ENCODE assay signal across 18 cellular contexts in the genomic region with DNA sequence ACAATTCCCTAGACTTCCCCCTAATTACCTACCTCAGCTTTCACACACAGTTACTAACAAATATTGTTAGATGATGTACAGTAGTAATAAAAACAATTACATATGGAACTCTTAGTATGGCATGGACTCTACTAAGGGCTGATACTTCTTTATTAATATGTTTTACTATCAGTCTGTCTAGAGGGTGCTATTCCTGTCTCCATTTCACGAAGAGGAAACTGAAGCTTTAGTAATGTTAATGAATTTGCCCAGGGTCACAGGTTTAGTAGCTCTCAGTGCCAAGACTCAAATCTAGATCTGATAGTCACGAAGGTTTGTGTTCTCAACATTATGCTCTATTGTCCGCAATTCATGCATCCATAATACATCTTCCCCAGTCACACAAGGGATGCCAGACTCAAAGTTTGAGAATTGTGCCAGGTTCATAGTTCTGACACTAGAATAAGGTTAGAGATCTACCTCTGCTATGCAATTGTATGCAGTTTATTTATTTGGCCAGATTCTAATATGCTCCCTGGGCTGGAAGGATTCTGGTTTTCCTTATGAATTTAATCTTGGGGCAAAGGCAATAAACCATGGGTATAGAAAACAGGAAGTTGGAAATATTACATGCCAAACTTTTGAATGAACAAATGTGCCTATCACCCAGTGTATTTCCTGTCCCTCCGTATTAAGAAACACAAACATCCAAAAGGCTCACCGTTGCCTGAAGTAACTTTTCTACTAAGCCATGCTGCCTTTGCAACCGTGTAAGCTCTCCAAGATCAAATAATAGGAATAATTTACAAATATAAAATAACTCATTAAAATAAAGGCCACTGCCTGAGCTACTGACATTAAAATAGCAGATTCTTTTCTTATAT.
A peak's percentile ranks its signal among the peaks of the same experiment; 100 is the strongest.
DNase-seq lines count a peak whose midpoint lies in the region; ATAC-seq, FAIRE-seq and TF ChIP-seq lines count a peak whose summit lies in the region.
"Had no signal": no experiment of that assay in that cellular context is flagged by ENCODE, and none has a peak within 500 bp of the region (broad histone marks: within the 10 kb centered on the region; RNA-seq: fewer than 3 reads in every experiment).

No MANE protein-coding gene starts in this region.

- FAIRE-seq in endothelial cell of umbilical vein (lab: Jason Lieb, UNC), result peak; percentile 89
- FAIRE-seq: HTR-8/SVneo had no signal

- H3K4me1 ChIP-seq in CD4-positive, CD25-positive, alpha-beta regulatory T cell (ENCODE audit: control insufficient read depth, insufficient read depth, low read length, poor library complexity, severe bottlenecking), result peaks cover 40% of the 10 kb centered on the region
- H3K4me1 ChIP-seq in endothelial cell of umbilical vein (ENCODE audit: control insufficient read depth, extremely low read depth, insufficient read depth, low read length), result peaks cover 15% of the 10 kb centered on the region
- H3K4me1 ChIP-seq: lower lobe of right lung had no signal

- H3K9me3 Mint-ChIP-seq in CD4-positive, CD25-positive, alpha-beta regulatory T cell, result peaks cover 0 to 6% (median 0%) of the 10 kb centered on the region in 7 donors

- no peaks in the 10 kb centered on the region for H3K79me2 ChIP-seq in endothelial cell of umbilical vein (ENCODE audit: control insufficient read depth, insufficient read depth, low read length)

- BruUV-seq in endothelial cell of umbilical vein (replicated peaks; lab: Mats Ljungman, UMichigan), result no TSS peak

- H3K4me2 ChIP-seq in endothelial cell of umbilical vein (ENCODE audit: insufficient read depth, low read length), result peak overlapping the region; percentile 68

- H3K27ac Mint-ChIP-seq in CD4-positive, CD25-positive, alpha-beta regulatory T cell, result peak overlapping the region; percentile 18 to 77 (median 77)

- TF ChIP-seq POLR2A in endothelial cell of umbilical vein (IDR thresholded peaks at IDR 0.05; ENCODE audit: low read depth, low read length), result no peak

- H3K36me3 Mint-ChIP-seq in CD4-positive, CD25-positive, alpha-beta regulatory T cell, result peaks cover 21% of the 10 kb centered on the region

- H3K9me1 ChIP-seq in endothelial cell of umbilical vein (replicated peaks; ENCODE audit: control insufficient read depth, extremely low read depth, insufficient read depth, low read length), result no peaks in the 10 kb centered on the region

- peak overlapping the region; percentile 46 for H3K4me3 ChIP-seq in CD4-positive, CD25-positive, alpha-beta regulatory T cell (ENCODE audit: low read depth, low read length)
- H3K4me3 ChIP-seq in WERI-Rb-1 (ENCODE audit: low read depth, low read length), result no peak overlapping the region
- no peak overlapping the region for H3K4me3 ChIP-seq in endothelial cell of umbilical vein (replicated peaks in 1 of 3; ENCODE audit: insufficient read depth in 1 of 3, low read depth in 1 of 3, low read length in 3 of 3)
- H3K4me3 ChIP-seq: lower lobe of right lung, Peyer's patch, tibial artery had no signal

- peak overlapping the region; percentile 44 to 58 (median 51) for H3K4me3 Mint-ChIP-seq in CD4-positive, CD25-positive, alpha-beta regulatory T cell

- no peak overlapping the region for H2AFZ ChIP-seq in endothelial cell of umbilical vein (ENCODE audit: low read depth, low read length)

- H3K27me3 ChIP-seq in CD4-positive, CD25-positive, alpha-beta regulatory T cell (ENCODE audit: control insufficient read depth, insufficient read depth, low read length), result no peaks in the 10 kb centered on the region
- H3K27me3 ChIP-seq in WERI-Rb-1 (ENCODE audit: insufficient read depth, low read depth, severe bottlenecking) (no peaks in the 10 kb centered on the region), endothelial cell of umbilical vein (ENCODE audit: control insufficient read depth in 2 of 2, insufficient read depth in 2 of 2, low read length in 2 of 2) (no peaks in the 10 kb centered on the region)
- H3K27me3 ChIP-seq: gastrocnemius medialis, Peyer's patch, tibial artery had no signal

- H3K27ac ChIP-seq in CD4-positive, CD25-positive, alpha-beta regulatory T cell (ENCODE audit: insufficient read depth, low read length, poor library complexity, severe bottlenecking), result peak overlapping the region; percentile 17
- peak overlapping the region; percentile 9; the same call in 1 of the 2 replicates for H3K27ac ChIP-seq in WERI-Rb-1
- no peak overlapping the region for H3K27ac ChIP-seq in endothelial cell of umbilical vein (ENCODE audit: insufficient read depth, low read depth, low read length)
- H3K27ac ChIP-seq: gastrocnemius medialis, lower lobe of right lung, Peyer's patch, tibial artery had no signal

- ATAC-seq in CD4-positive, CD25-positive, alpha-beta regulatory T cell (ENCODE audit: low read depth in 2 of 2), result peak in 1 of 2 donors; percentile 38
- ATAC-seq in HG02678 (IDR thresholded peaks at IDR 0.05; ENCODE audit: unreplicated experiment), result no peak
- ATAC-seq: gastrocnemius medialis, lower lobe of right lung had no signal

- no peaks in the 10 kb centered on the region for H3K9me3 ChIP-seq in CD4-positive, CD25-positive, alpha-beta regulatory T cell (ENCODE audit: control insufficient read depth in 2 of 2, low read length in 2 of 2)
- H3K9me3 ChIP-seq in WERI-Rb-1 (ENCODE audit: severe bottlenecking) (peaks cover 6% of the 10 kb centered on the region), endothelial cell of umbilical vein (replicated peaks; ENCODE audit: control insufficient read depth, insufficient read depth, low read length) (no peaks in the 10 kb centered on the region)
- H3K9me3 ChIP-seq: gastrocnemius medialis, Peyer's patch, tibial artery had no signal

- POLR2A ChIA-PET in endothelial cell of umbilical vein (lab: Charles Lee), result no interaction called here

- CTCF ChIA-PET in endothelial cell of umbilical vein (lab: Charles Lee), result interaction anchor here (1.1 to 2.2 kb wide), 6 partner anchors 13 to 357 kb away, joined by 3 to 8 read pairs (median 5); no protein-coding TSS in a partner anchor

- H3K36me3 ChIP-seq in CD4-positive, CD25-positive, alpha-beta regulatory T cell (ENCODE audit: control insufficient read depth, insufficient read depth, low read length), result peaks cover 2% of the 10 kb centered on the region
- H3K36me3 ChIP-seq in WERI-Rb-1 (no peaks in the 10 kb centered on the region), endothelial cell of umbilical vein (ENCODE audit: control insufficient read depth in 2 of 2, extremely low read depth in 1 of 2, insufficient read depth in 2 of 2, low read length in 2 of 2) (no peaks in the 10 kb centered on the region)
- H3K36me3 ChIP-seq: gastrocnemius medialis, lower lobe of right lung, Peyer's patch, tibial artery had no signal

- H3K27me3 Mint-ChIP-seq in CD4-positive, CD25-positive, alpha-beta regulatory T cell, result no peaks in the 10 kb centered on the region

- H3K4me1 Mint-ChIP-seq in CD4-positive, CD25-positive, alpha-beta regulatory T cell, result peaks cover 61 to 81% (median 65%) of the 10 kb centered on the region in 4 donors

- no peak overlapping the region for H3K9ac ChIP-seq in endothelial cell of umbilical vein (replicated peaks; ENCODE audit: extremely low read depth, insufficient read depth, low read length)

- dilution Hi-C loops in endothelial cell of umbilical vein (cut with MboI; ENCODE audit: extremely low pct_ligation_motif_present, low sequenced_read_pairs), result no loop called here

- no peak for TF ChIP-seq CTCF in WERI-Rb-1 (IDR thresholded peaks at IDR 0.05; ENCODE audit: low read depth, low read length)
- TF ChIP-seq CTCF in endothelial cell of umbilical vein (IDR thresholded peaks at IDR 0.05; ENCODE audit: extremely low read depth in 1 of 2, insufficient read depth in 1 of 2, low read depth in 1 of 2, low read length in 2 of 2), result no peak

- DNase-seq in CD4-positive, CD25-positive, alpha-beta regulatory T cell, result no peak
- DNase-seq in GF-D8 (lab: John Stamatoyannopoulos, UW), result peak; percentile 22
- DNase-seq in WERI-Rb-1, result no peak
- peak; percentile 58 for DNase-seq in endothelial cell of umbilical vein (ENCODE audit: low read depth, low spot score)
- DNase-seq in kidney tubule cell (ENCODE audit: low spot score), result no peak
- DNase-seq in CD1c-positive myeloid dendritic cell (ENCODE audit: extremely low spot score), result no peak
- DNase-seq: amygdala; DMS 273 treated with DMSO at 0.1 percent for 48 hours; gastrocnemius medialis; H7; lower lobe of right lung; NCI-H187 treated with DMSO at 0.1 percent for 48 hours; NCI-H510A; Peyer's patch; stimulated activated CD4-positive, alpha-beta T cell treated with anti-CD3 and anti-CD28 coated beads, Interleukin-4, amount 100 ng/mL, for 4 hours; tibial artery had no signal

- H4K20me1 ChIP-seq in endothelial cell of umbilical vein (replicated peaks; ENCODE audit: control insufficient read depth, extremely low read depth, insufficient read depth, low read length), result no peaks in the 10 kb centered on the region

- intact Hi-C loops in endothelial cell of umbilical vein (cut with micrococcal nuclease), result loop anchor here (1.0 kb wide), 1 partner anchor 15 kb away; no protein-coding TSS in a partner anchor

TF ChIP-seq in endothelial cell of umbilical vein, 7 proteins besides CTCF, POLR2A, EP300 and RAD21:
- TF ChIP-seq EZH2 (IDR thresholded peaks at IDR 0.05; ENCODE audit: borderline replicate concordance, low read depth, low read length, severe bottlenecking) (no peak), POLR2AphosphoS5 (IDR thresholded peaks at IDR 0.05; ENCODE audit: insufficient read depth, low read depth, low read length) (no peak), MAX (IDR thresholded peaks at IDR 0.05; ENCODE audit: insufficient read depth, insufficient read length) (no peak), MYC (IDR thresholded peaks at IDR 0.05; ENCODE audit: low read depth, low read length) (no peak), JUN (IDR thresholded peaks at IDR 0.05; ENCODE audit: borderline replicate concordance, insufficient read depth, insufficient read length, low read depth) (no peak), FOS (IDR thresholded peaks at IDR 0.05; ENCODE audit: borderline replicate concordance, insufficient read depth, low read length) (no peak)

Comparison
In these comparisons a context has a peak if more than half of its experiments do, and no peak if none do; other contexts are left out.
1. DNase-seq: peak in GF-D8 (single experiment) and endothelial cell of umbilical vein (single experiment); none in CD4-positive, CD25-positive, alpha-beta regulatory T cell (0 of 3), WERI-Rb-1 (single experiment), kidney tubule cell (single experiment) and CD1c-positive myeloid dendritic cell (single experiment).